1 cellular context compared by ENCODE assay signal in the genomic region with DNA sequence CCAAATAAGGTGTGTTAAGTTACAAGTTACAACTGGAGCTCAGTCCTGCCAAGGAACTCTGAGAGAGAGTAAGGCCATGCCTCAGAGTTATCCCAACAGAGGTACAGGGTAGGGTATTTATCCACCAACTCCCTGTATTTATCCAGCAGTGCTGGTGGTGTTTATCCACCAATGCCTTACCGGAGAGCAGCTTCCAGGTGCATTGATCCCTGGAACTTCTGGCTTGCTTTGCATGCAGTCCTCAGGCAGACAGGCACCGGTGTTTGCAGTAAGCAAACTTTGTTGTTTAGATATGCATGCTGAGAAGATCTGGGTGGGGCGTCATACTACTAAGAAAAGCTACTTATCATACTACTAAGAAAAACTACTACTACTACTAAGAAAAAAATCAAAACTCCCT.
TF ChIP-seq lines count a peak whose summit lies in the region.

No MANE protein-coding gene starts in this region.

TF ChIP-seq in H1, 55 proteins besides CTCF, POLR2A, EP300 and RAD21:
- no peak for TF ChIP-seq JUND (IDR thresholded peaks at IDR 0.05; ENCODE audit: low read length)
- no peak for TF ChIP-seq SP4 (IDR thresholded peaks at IDR 0.05; ENCODE audit: low read length)
- TF ChIP-seq SRF (IDR thresholded peaks at IDR 0.05; ENCODE audit: low read depth, low read length) = no peak
- TF ChIP-seq NANOG (IDR thresholded peaks at IDR 0.05; ENCODE audit: insufficient read depth, low read depth, low read length, poor library complexity, severe bottlenecking) = no peak
- no peak for TF ChIP-seq TAF1 (IDR thresholded peaks at IDR 0.05; ENCODE audit: low read depth, low read length)
- TF ChIP-seq SIX5 (IDR thresholded peaks at IDR 0.05; ENCODE audit: low read depth, low read length) = no peak
- no peak for TF ChIP-seq CEBPB (IDR thresholded peaks at IDR 0.05; ENCODE audit: low read depth, low read length)
- no peak for TF ChIP-seq KDM4A (IDR thresholded peaks at IDR 0.05; ENCODE audit: low read depth, low read length, severe bottlenecking)
- no peak for TF ChIP-seq YY1 (IDR thresholded peaks at IDR 0.05; ENCODE audit: low read depth, low read length)
- TF ChIP-seq SAP30 (IDR thresholded peaks at IDR 0.05; ENCODE audit: insufficient read depth, insufficient replicate concordance, low read length) = no peak
- TF ChIP-seq E2F6 (IDR thresholded peaks at IDR 0.05) = no peak
- no peak for TF ChIP-seq GABPA (IDR thresholded peaks at IDR 0.05; ENCODE audit: borderline replicate concordance, insufficient read depth, low read length)
- no peak for TF ChIP-seq RBBP5 (IDR thresholded peaks at IDR 0.05; ENCODE audit: borderline replicate concordance, low read depth, low read length)
- no peak for TF ChIP-seq HDAC6 (IDR thresholded peaks at IDR 0.05; ENCODE audit: low read depth, low read length)
- no peak for TF ChIP-seq CREB1 (IDR thresholded peaks at IDR 0.05)
- TF ChIP-seq POU5F1 (IDR thresholded peaks at IDR 0.05; ENCODE audit: low read depth, low read length) = no peak
